ENCODE assay signal across 14 cellular contexts in genomic region chr19:53876651-53877224, GRCh38. TPM values are rescaled to one million over a fixed set of nuclear protein-coding genes. Genes with fewer than 3 reads are reported as not detected.
DNase-seq lines count a peak whose midpoint lies in the region; ATAC-seq, FAIRE-seq and TF ChIP-seq lines count a peak whose summit lies in the region.
"Had no signal": no experiment of that assay in that cellular context is flagged by ENCODE, and none has a peak within 500 bp of the region (broad histone marks: within the 10 kb centered on the region; RNA-seq: fewer than 3 reads in every experiment).

No MANE protein-coding gene starts in this region.

- intact Hi-C loops in endothelial cell of umbilical vein (cut with micrococcal nuclease), result no loop called here

- TF ChIP-seq POLR2A in endothelial cell of umbilical vein (IDR thresholded peaks at IDR 0.05; ENCODE audit: low read depth, low read length), result peak; percentile 49

- H3K4me3 ChIP-seq in endothelial cell of umbilical vein (replicated peaks in 1 of 3; ENCODE audit: insufficient read depth in 1 of 3, low read depth in 1 of 3, low read length in 3 of 3), result no peak overlapping the region
- H3K4me3 ChIP-seq: adrenal gland, SJCRH30 had no signal

- no peaks in the 10 kb centered on the region for H4K20me1 ChIP-seq in endothelial cell of umbilical vein (replicated peaks; ENCODE audit: control insufficient read depth, extremely low read depth, insufficient read depth, low read length)

- peaks cover 5% of the 10 kb centered on the region for H3K79me2 ChIP-seq in endothelial cell of umbilical vein (ENCODE audit: control insufficient read depth, insufficient read depth, low read length)

- BruUV-seq in endothelial cell of umbilical vein (replicated peaks; lab: Mats Ljungman, UMichigan), result no TSS peak

- POLR2A ChIA-PET in T-cell (lab: Charles Lee), result interaction anchor here (1.6 to 2.6 kb wide), 2 partner anchors 9 kb away, joined by 4 to 13 read pairs; partner anchors contain the start of gene MYADM (in 2 of the 2)
- POLR2A ChIA-PET in endothelial cell of umbilical vein (lab: Charles Lee), result no interaction called here

- no peak for DNase-seq in stimulated activated naive CD8-positive, alpha-beta T cell treated with anti-CD3 and anti-CD28 coated beads, Interleukin-15, Interleukin-2, amounts not matched to agents 100 U/mL and 50 U/mL, for 24 hours
- DNase-seq in T-cell (peak in 1 of 34 experiments; percentile 28), endothelial cell of umbilical vein (ENCODE audit: low read depth, low spot score) (no peak), islet precursor cell (no peak), GM19240 (ENCODE audit: insufficient read length, low spot score) (no peak), NCI-H226 (no peak)
- DNase-seq: adrenal gland, left cardiac atrium, NCI-H1930, NCI-H510A, SJCRH30 had no signal

- dilution Hi-C loops in endothelial cell of umbilical vein (cut with MboI; ENCODE audit: extremely low pct_ligation_motif_present, low sequenced_read_pairs), result no loop called here

- no peaks in the 10 kb centered on the region for H3K9me1 ChIP-seq in endothelial cell of umbilical vein (replicated peaks; ENCODE audit: control insufficient read depth, extremely low read depth, insufficient read depth, low read length)

- CTCF ChIA-PET in T-cell (lab: Charles Lee) (interaction anchor here in 1 of 2 donors (0.8 kb wide), 1 partner anchor 9 kb away, joined by 3 read pairs; the partner anchor contains the start of gene MYADM), endothelial cell of umbilical vein (lab: Charles Lee) (interaction anchor here (0.6 to 1.7 kb wide), 5 partner anchors 8 to 458 kb away, joined by 3 to 9 read pairs (median 4); no protein-coding TSS in a partner anchor)

- no peak overlapping the region for H3K9ac ChIP-seq in endothelial cell of umbilical vein (replicated peaks; ENCODE audit: extremely low read depth, insufficient read depth, low read length)

- H3K27ac Mint-ChIP-seq in stimulated activated naive CD8-positive, alpha-beta T cell treated with anti-CD3 and anti-CD28 coated beads, Interleukin-15, Interleukin-2, amounts not matched to agents 100 ng/mL and 50 ng/mL, for 24 hours, result no peak overlapping the region
- peak overlapping the region; percentile 83 to 91 for H3K27ac Mint-ChIP-seq in T-cell

- peak overlapping the region; percentile 18 for H3K4me3 Mint-ChIP-seq in stimulated activated naive CD8-positive, alpha-beta T cell treated with anti-CD3 and anti-CD28 coated beads, Interleukin-15, Interleukin-2, amounts not matched to agents 100 ng/mL and 50 ng/mL, for 24 hours
- peak overlapping the region in 1 of 3 donors; percentile 62 for H3K4me3 Mint-ChIP-seq in T-cell

- H3K9me3 ChIP-seq in endothelial cell of umbilical vein (replicated peaks; ENCODE audit: control insufficient read depth, insufficient read depth, low read length), result no peaks in the 10 kb centered on the region
- H3K9me3 ChIP-seq: adrenal gland, SJCRH30 had no signal

- no peak overlapping the region for H2AFZ ChIP-seq in endothelial cell of umbilical vein (ENCODE audit: low read depth, low read length)

- H3K27ac ChIP-seq in endothelial cell of umbilical vein (ENCODE audit: insufficient read depth, low read depth, low read length), result no peak overlapping the region
- H3K27ac ChIP-seq: adrenal gland, C4-2B, SJCRH30 had no signal

- no peak for FAIRE-seq in endothelial cell of umbilical vein (lab: Jason Lieb, UNC)

- no peak for ATAC-seq in stimulated activated naive CD8-positive, alpha-beta T cell treated with anti-CD3 and anti-CD28 coated beads, Interleukin-15, Interleukin-2, amounts not matched to agents 100 U/mL and 50 U/mL, for 24 hours
- ATAC-seq in T-cell (replicated peaks in 1 of 4), result no peak
- ATAC-seq: left cardiac atrium had no signal

- no peak for TF ChIP-seq CTCF in endothelial cell of umbilical vein (IDR thresholded peaks at IDR 0.05; ENCODE audit: extremely low read depth in 1 of 2, insufficient read depth in 1 of 2, low read depth in 1 of 2, low read length in 2 of 2)

- H3K4me1 ChIP-seq in endothelial cell of umbilical vein (ENCODE audit: control insufficient read depth, extremely low read depth, insufficient read depth, low read length), result peaks cover 11% of the 10 kb centered on the region

- H3K4me1 Mint-ChIP-seq in stimulated activated naive CD8-positive, alpha-beta T cell treated with anti-CD3 and anti-CD28 coated beads, Interleukin-15, Interleukin-2, amounts not matched to agents 100 ng/mL and 50 ng/mL, for 24 hours (ENCODE audit: low read depth), result peaks cover 65% of the 10 kb centered on the region
- H3K4me1 Mint-ChIP-seq in T-cell, result peaks cover 61 to 62% (median 62%) of the 10 kb centered on the region in 3 donors

- peaks cover 15% of the 10 kb centered on the region in 2 experiments for H3K27me3 ChIP-seq in endothelial cell of umbilical vein (ENCODE audit: control insufficient read depth in 2 of 2, insufficient read depth in 2 of 2, low read length in 2 of 2)
- H3K27me3 ChIP-seq: SJCRH30 had no signal

- no peaks in the 10 kb centered on the region for H3K27me3 Mint-ChIP-seq in stimulated activated naive CD8-positive, alpha-beta T cell treated with anti-CD3 and anti-CD28 coated beads, Interleukin-15, Interleukin-2, amounts not matched to agents 100 ng/mL and 50 ng/mL, for 24 hours
- peaks cover 0 to 5% of the 10 kb centered on the region in 2 donors for H3K27me3 Mint-ChIP-seq in T-cell

- H3K36me3 ChIP-seq in endothelial cell of umbilical vein (ENCODE audit: control insufficient read depth in 2 of 2, extremely low read depth in 1 of 2, insufficient read depth in 2 of 2, low read length in 2 of 2), result peaks cover 0 to 17% of the 10 kb centered on the region in 2 experiments

- no peak overlapping the region for H3K4me2 ChIP-seq in endothelial cell of umbilical vein (ENCODE audit: insufficient read depth, low read length)

- H3K9me3 Mint-ChIP-seq in stimulated activated naive CD8-positive, alpha-beta T cell treated with anti-CD3 and anti-CD28 coated beads, Interleukin-15, Interleukin-2, amounts not matched to agents 100 ng/mL and 50 ng/mL, for 24 hours, result peaks cover 3% of the 10 kb centered on the region
- H3K9me3 Mint-ChIP-seq in T-cell, result peaks cover 0 to 8% (median 6%) of the 10 kb centered on the region in 3 donors

- H3K36me3 Mint-ChIP-seq in stimulated activated naive CD8-positive, alpha-beta T cell treated with anti-CD3 and anti-CD28 coated beads, Interleukin-15, Interleukin-2, amounts not matched to agents 100 ng/mL and 50 ng/mL, for 24 hours (ENCODE audit: low read depth), result peaks cover 32% of the 10 kb centered on the region
- H3K36me3 Mint-ChIP-seq in T-cell, result peaks cover 35% of the 10 kb centered on the region

TF ChIP-seq in endothelial cell of umbilical vein, 7 proteins besides CTCF, POLR2A, EP300 and RAD21 (continues in another document):
- no peak for TF ChIP-seq JUN (IDR thresholded peaks at IDR 0.05; ENCODE audit: borderline replicate concordance, insufficient read depth, insufficient read length, low read depth)
- no peak for TF ChIP-seq MAX (IDR thresholded peaks at IDR 0.05; ENCODE audit: insufficient read depth, insufficient read length)
- no peak for TF ChIP-seq EZH2 (IDR thresholded peaks at IDR 0.05; ENCODE audit: borderline replicate concordance, low read depth, low read length, severe bottlenecking)

RNA-seq across cellular contexts. Expression of gene PRKCG, which starts 5.3 kb away (rescaled TPM):
- 1 to 10 TPM in 1 of 5 donors, under 1 TPM in 2, not detected in 2; 0.15 to 2.4 (median 0.32) TPM for total RNA-seq in T-cell
- total RNA-seq in endothelial cell of umbilical vein, result not detected in 2 replicates
- polyA plus RNA-seq in endothelial cell of umbilical vein, result 0.07 and 0.08 TPM in 2 replicates
- 0.03 TPM in 1 of 2 replicates, not detected in the other for polyA plus RNA-seq in endothelial cell of umbilical vein (2011; cell fraction: cytosol; rRNA removed)
- polyA plus RNA-seq in endothelial cell of umbilical vein (2011; cell fraction: nucleus; rRNA removed), result 0.08 and 0.17 TPM in 2 replicates
- polyA plus RNA-seq in endothelial cell of umbilical vein (2012), result 0.05 and 0.25 TPM in 2 replicates
- polyA minus RNA-seq in endothelial cell of umbilical vein, result not detected in 2 replicates
- polyA minus RNA-seq in endothelial cell of umbilical vein (2011; cell fraction: cytosol; rRNA and poly(A)+ RNA removed), result not detected
- not detected in 2 replicates for polyA minus RNA-seq in endothelial cell of umbilical vein (2011; cell fraction: nucleus; rRNA and poly(A)+ RNA removed)
- total RNA-seq: adrenal gland, Daoy, left cardiac atrium had no signal
- polyA plus RNA-seq: adrenal gland had no signal

RNA-seq across cellular contexts. Expression of gene MYADM, which starts 9.1 kb away (rescaled TPM):
- total RNA-seq in T-cell (100 to 1,000 TPM in 2 of 5 donors, 10 to 100 TPM in 3; 49.9 to 335 (median 70.9) TPM), endothelial cell of umbilical vein (128 and 133 TPM in 2 replicates)
- 100 and 122 TPM in 2 replicates for polyA plus RNA-seq in endothelial cell of umbilical vein
- polyA plus RNA-seq in endothelial cell of umbilical vein (2011; cell fraction: cytosol; rRNA removed), result 35.1 and 49.3 TPM in 2 replicates
- polyA plus RNA-seq in endothelial cell of umbilical vein (2011; cell fraction: nucleus; rRNA removed), result 26.7 and 54.2 TPM in 2 replicates
- polyA plus RNA-seq in endothelial cell of umbilical vein (2012), result 66.5 and 108 TPM in 2 replicates
- 40.0 and 44.3 TPM in 2 replicates for polyA minus RNA-seq in endothelial cell of umbilical vein
- 8.2 TPM for polyA minus RNA-seq in endothelial cell of umbilical vein (2011; cell fraction: cytosol; rRNA and poly(A)+ RNA removed)
- 22.8 and 50.6 TPM in 2 replicates for polyA minus RNA-seq in endothelial cell of umbilical vein (2011; cell fraction: nucleus; rRNA and poly(A)+ RNA removed)

RNA-seq across cellular contexts. Expression of gene CACNG7, which starts 32.3 kb away (rescaled TPM):
- total RNA-seq in T-cell (not detected), endothelial cell of umbilical vein (0.78 and 1.3 TPM in 2 replicates)
- polyA plus RNA-seq in endothelial cell of umbilical vein, result 0.92 and 1.1 TPM in 2 replicates
- polyA plus RNA-seq in endothelial cell of umbilical vein (2011; cell fraction: cytosol; rRNA removed), result 0.83 and 0.99 TPM in 2 replicates
- 0.68 and 0.74 TPM in 2 replicates for polyA plus RNA-seq in endothelial cell of umbilical vein (2011; cell fraction: nucleus; rRNA removed)
- 0.64 and 1.2 TPM in 2 replicates for polyA plus RNA-seq in endothelial cell of umbilical vein (2012)
- polyA minus RNA-seq in endothelial cell of umbilical vein, result 0.34 TPM in 1 of 2 replicates, not detected in the other
- not detected for polyA minus RNA-seq in endothelial cell of umbilical vein (2011; cell fraction: cytosol; rRNA and poly(A)+ RNA removed)
- polyA minus RNA-seq in endothelial cell of umbilical vein (2011; cell fraction: nucleus; rRNA and poly(A)+ RNA removed), result 0.34 TPM in 1 of 2 replicates, not detected in the other
- total RNA-seq: left cardiac atrium, SJCRH30 had no signal

RNA-seq across cellular contexts. Expression of gene NLRP12, which starts 52.6 kb away (rescaled TPM):
- not detected for total RNA-seq in T-cell
- 0.58 and 0.73 TPM in 2 replicates for total RNA-seq in endothelial cell of umbilical vein
- 0.27 and 0.46 TPM in 2 replicates for polyA plus RNA-seq in endothelial cell of umbilical vein
- polyA plus RNA-seq in endothelial cell of umbilical vein (2011; cell fraction: cytosol; rRNA removed), result 0.23 and 0.36 TPM in 2 replicates
- 0.05 and 0.15 TPM in 2 replicates for polyA plus RNA-seq in endothelial cell of umbilical vein (2011; cell fraction: nucleus; rRNA removed)
- polyA plus RNA-seq in endothelial cell of umbilical vein (2012), result 0.16 and 0.21 TPM in 2 replicates
- polyA minus RNA-seq in endothelial cell of umbilical vein, result 0.24 and 0.55 TPM in 2 replicates
- not detected for polyA minus RNA-seq in endothelial cell of umbilical vein (2011; cell fraction: cytosol; rRNA and poly(A)+ RNA removed)
- 0.29 and 0.38 TPM in 2 replicates for polyA minus RNA-seq in endothelial cell of umbilical vein (2011; cell fraction: nucleus; rRNA and poly(A)+ RNA removed)
- total RNA-seq: Daoy, SJCRH30 had no signal
